Comparison of ENCODE assay signal across 11 cellular contexts in the genomic region with DNA sequence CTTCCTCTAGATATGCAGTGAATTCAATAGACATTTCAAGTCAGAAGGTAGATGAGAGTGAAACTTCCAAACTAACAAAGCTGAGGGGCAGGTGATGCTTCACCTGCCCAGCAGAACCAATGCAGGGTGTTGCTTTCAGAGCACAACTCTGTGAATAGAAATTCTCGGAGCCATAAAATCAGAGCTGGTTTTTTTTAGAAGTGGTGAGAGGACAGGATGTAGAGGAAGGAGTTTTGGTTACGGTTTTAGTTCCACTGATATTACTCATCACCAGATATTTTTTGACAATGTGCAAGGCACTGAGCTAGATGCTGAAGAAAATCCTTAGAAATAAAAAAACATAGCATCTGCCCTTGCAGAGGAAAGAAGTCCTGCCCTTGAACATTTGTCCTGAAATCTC.
DNase-seq lines count a peak whose midpoint lies in the region; ATAC-seq lines count a peak whose summit lies in the region.
"Had no signal": no experiment of that assay in that cellular context is flagged by ENCODE, and none has a peak within 500 bp of the region (broad histone marks: within the 10 kb centered on the region; RNA-seq: fewer than 3 reads in every experiment).

No MANE protein-coding gene starts in this region.

- peaks cover 9% of the 10 kb centered on the region for H3K4me1 Mint-ChIP-seq in activated T-helper 1 cell treated with anti-CD3 and anti-CD28 coated beads, Interleukin-12 subunit alpha, Interleukin-12 subunit beta, Interleukin-2, Interleukin-4 antibody, amounts not matched to agents 30 ng/mL and 10 ng/mL and 1 ng/mL, durations not matched to agents 14 hours and 24 hours and 36 hours (ENCODE audit: low read depth)

- H3K4me3 Mint-ChIP-seq in activated T-helper 1 cell treated with anti-CD3 and anti-CD28 coated beads, Interleukin-12 subunit alpha, Interleukin-12 subunit beta, Interleukin-2, Interleukin-4 antibody, amounts not matched to agents 30 ng/mL and 10 ng/mL and 1 ng/mL, durations not matched to agents 14 hours and 24 hours and 36 hours, result no peak overlapping the region

- no peaks in the 10 kb centered on the region for H3K27me3 Mint-ChIP-seq in activated T-helper 1 cell treated with anti-CD3 and anti-CD28 coated beads, Interleukin-12 subunit alpha, Interleukin-12 subunit beta, Interleukin-2, Interleukin-4 antibody, amounts not matched to agents 30 ng/mL and 10 ng/mL and 1 ng/mL, durations not matched to agents 14 hours and 24 hours and 36 hours (ENCODE audit: insufficient read depth)

- intact Hi-C loops in left ventricle myocardium superior (cut with micrococcal nuclease), result no loop called here
- intact Hi-C loops in activated T-helper 1 cell treated with anti-CD3 and anti-CD28 coated beads, Interleukin-12 subunit alpha, Interleukin-12 subunit beta, Interleukin-2, Interleukin-4 antibody, amounts not matched to agents 30 ng/mL and 10 ng/mL and 1 ng/mL, durations not matched to agents 14 hours and 24 hours and 36 hours (cut with micrococcal nuclease), result no loop called here

- H3K36me3 Mint-ChIP-seq in activated T-helper 1 cell treated with anti-CD3 and anti-CD28 coated beads, Interleukin-12 subunit alpha, Interleukin-12 subunit beta, Interleukin-2, Interleukin-4 antibody, amounts not matched to agents 30 ng/mL and 10 ng/mL and 1 ng/mL, durations not matched to agents 14 hours and 24 hours and 36 hours (ENCODE audit: low read depth), result no peaks in the 10 kb centered on the region

- peak; percentile 82 for DNase-seq in HCEC 1CT
- DNase-seq in NCI-H226, result peak; percentile 75
- DNase-seq in kidney tubule cell (ENCODE audit: low spot score), result peak; percentile 62
- DNase-seq in left ventricle myocardium superior, result no peak
- no peak for DNase-seq in activated CD4-positive, alpha-beta T cell treated with anti-CD3 and anti-CD28 coated beads, Interleukin-2, amount 50 U/mL, for 4 hours
- no peak for DNase-seq in activated T-helper 1 cell treated with anti-CD3 and anti-CD28 coated beads, Interleukin-12 subunit alpha, Interleukin-12 subunit beta, Interleukin-2, Interleukin-4 antibody, amounts not matched to agents 30 ng/mL and 10 ng/mL and 1 ng/mL, durations not matched to agents 14 hours and 24 hours and 36 hours (ENCODE audit: low spot score)
- DNase-seq in hippocampal formation (lab: John Stamatoyannopoulos, UW), result no peak
- DNase-seq: glutamatergic neuron, NCI-H510A treated with DMSO at 0.1 percent for 48 hours had no signal

- no peaks in the 10 kb centered on the region for H3K9me3 Mint-ChIP-seq in activated T-helper 1 cell treated with anti-CD3 and anti-CD28 coated beads, Interleukin-12 subunit alpha, Interleukin-12 subunit beta, Interleukin-2, Interleukin-4 antibody, amounts not matched to agents 30 ng/mL and 10 ng/mL and 1 ng/mL, durations not matched to agents 14 hours and 24 hours and 36 hours

- ATAC-seq in GM18499 (IDR thresholded peaks at IDR 0.05; ENCODE audit: insufficient read depth, unreplicated experiment) (peak; percentile 89), left ventricle myocardium superior (no peak)
- ATAC-seq: sciatic nerve had no signal

- H3K27ac Mint-ChIP-seq in activated T-helper 1 cell treated with anti-CD3 and anti-CD28 coated beads, Interleukin-12 subunit alpha, Interleukin-12 subunit beta, Interleukin-2, Interleukin-4 antibody, amounts not matched to agents 30 ng/mL and 10 ng/mL and 1 ng/mL, durations not matched to agents 14 hours and 24 hours and 36 hours, result no peak overlapping the region

Comparison
In these comparisons a context has a peak if more than half of its experiments do, and no peak if none do; other contexts are left out.
1. DNase-seq: peak in HCEC 1CT (single experiment), NCI-H226 (single experiment) and kidney tubule cell (single experiment); none in left ventricle myocardium superior (single experiment), activated CD4-positive, alpha-beta T cell treated with anti-CD3 and anti-CD28 coated beads, Interleukin-2, amount 50 U/mL, for 4 hours (0 of 2), activated T-helper 1 cell treated with anti-CD3 and anti-CD28 coated beads, Interleukin-12 subunit alpha, Interleukin-12 subunit beta, Interleukin-2, Interleukin-4 antibody, amounts not matched to agents 30 ng/mL and 10 ng/mL and 1 ng/mL, durations not matched to agents 14 hours and 24 hours and 36 hours (single experiment) and hippocampal formation (0 of 2).